In the genomic region with DNA sequence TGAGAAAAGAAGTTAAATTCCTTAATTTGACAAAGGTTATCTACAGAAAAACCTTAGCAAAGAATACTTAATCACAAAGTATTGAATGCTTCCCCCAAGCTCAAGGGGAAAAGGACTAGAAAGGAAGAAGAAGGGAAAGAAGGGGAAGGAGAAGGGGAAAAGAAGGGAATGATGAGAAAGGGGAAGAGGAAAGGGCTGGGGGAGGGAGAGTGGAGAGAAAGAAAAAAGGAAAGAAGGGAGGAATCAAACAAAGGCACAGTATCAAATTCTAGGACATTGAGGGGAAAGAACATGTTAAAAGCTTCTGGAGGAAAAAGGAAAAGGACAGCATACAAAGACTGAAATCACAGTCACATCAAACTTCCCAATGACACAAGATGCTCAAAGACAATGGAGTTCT, we compare ENCODE assay signal across 2 cellular contexts.
TF ChIP-seq lines count a peak whose summit lies in the region.

No MANE protein-coding gene starts in this region.

TF ChIP-seq in HepG2, 621 proteins besides CTCF, POLR2A, EP300 and RAD21:
- TF ChIP-seq CENPX (CRISPR knock-in tag; IDR thresholded peaks at IDR 0.05) (no peak), HNRNPK (IDR thresholded peaks at IDR 0.05; ENCODE audit: low read depth, low read length, poor library complexity, severe bottlenecking) (peak; percentile 51)

TF ChIP-seq in H1, 55 proteins besides CTCF, POLR2A, EP300 and RAD21:
- TF ChIP-seq RFX5 (IDR thresholded peaks at IDR 0.05; ENCODE audit: borderline replicate concordance, low read depth, low read length): no peak
- TF ChIP-seq SP1 (IDR thresholded peaks at IDR 0.05; ENCODE audit: low read depth, low read length): no peak
- TF ChIP-seq SP2 (IDR thresholded peaks at IDR 0.05; ENCODE audit: low read length): no peak
- TF ChIP-seq ATF2 (IDR thresholded peaks at IDR 0.05; ENCODE audit: low read length): no peak
- no peak for TF ChIP-seq TCF12 (IDR thresholded peaks at IDR 0.05; ENCODE audit: low read depth, low read length)
- TF ChIP-seq CHD2 (IDR thresholded peaks at IDR 0.05; ENCODE audit: low read length): no peak
- no peak for TF ChIP-seq SIX5 (IDR thresholded peaks at IDR 0.05; ENCODE audit: low read depth, low read length)
- TF ChIP-seq SP4 (IDR thresholded peaks at IDR 0.05; ENCODE audit: low read length): no peak
